ENCODE assay signal across 10 cellular contexts in genomic region chr2:190409616-190410015, GRCh38. TPM values are rescaled to one million over a fixed set of nuclear protein-coding genes. Genes with fewer than 3 reads are reported as not detected.
DNase-seq lines count a peak whose midpoint lies in the region; ATAC-seq and TF ChIP-seq lines count a peak whose summit lies in the region.
"Had no signal": no experiment of that assay in that cellular context is flagged by ENCODE, and none has a peak within 500 bp of the region (broad histone marks: within the 10 kb centered on the region; RNA-seq: fewer than 3 reads in every experiment).

No MANE protein-coding gene starts in this region.

- H3K36me3 ChIP-seq in MM.1S (replicated peaks; ENCODE audit: insufficient read depth, low read length) (no peaks in the 10 kb centered on the region), osteoblast (ENCODE audit: insufficient read depth, low read length) (no peaks in the 10 kb centered on the region), Peyer's patch (no peaks in the 10 kb centered on the region)

- H3K9me3 Mint-ChIP-seq in central memory CD8-positive, alpha-beta T cell, result no peaks in the 10 kb centered on the region

- H3K79me2 ChIP-seq in MM.1S (ENCODE audit: low read length) (peaks cover 37% of the 10 kb centered on the region), osteoblast (ENCODE audit: insufficient read depth, low read length) (no peaks in the 10 kb centered on the region)

- H3K4me3 ChIP-seq in MM.1S (ENCODE audit: low read length), result peak overlapping the region; percentile 91; the same call in 1 of the 2 replicates
- H3K4me3 ChIP-seq in osteoblast (ENCODE audit: insufficient read depth, low read length), result no peak overlapping the region
- peak overlapping the region in 2 of 4 donors; percentile 91 to 98 for H3K4me3 ChIP-seq in Peyer's patch

- H2AFZ ChIP-seq in MM.1S (ENCODE audit: low read length) (no peak overlapping the region), osteoblast (ENCODE audit: low read length) (no peak overlapping the region)

- H3K9ac ChIP-seq in MM.1S (ENCODE audit: low read length), result peak overlapping the region; percentile 79; the same call in 1 of the 2 replicates

- no peaks in the 10 kb centered on the region for H3K9me3 ChIP-seq in MM.1S (replicated peaks; ENCODE audit: insufficient read depth, low read length)
- H3K9me3 ChIP-seq in osteoblast (ENCODE audit: low read depth, low read length), result no peaks in the 10 kb centered on the region
- no peaks in the 10 kb centered on the region for H3K9me3 ChIP-seq in Peyer's patch

- peak overlapping the region; percentile 93 for H3K4me2 ChIP-seq in MM.1S (ENCODE audit: low read depth, low read length)
- no peak overlapping the region for H3K4me2 ChIP-seq in osteoblast (ENCODE audit: insufficient read depth, low read length)

- H3K4me3 Mint-ChIP-seq in central memory CD8-positive, alpha-beta T cell, result peak overlapping the region; percentile 80

- no peaks in the 10 kb centered on the region for H3F3A ChIP-seq in MM.1S (ENCODE audit: insufficient read depth, low read length)

- TF ChIP-seq CTCF in MM.1S (IDR thresholded peaks at IDR 0.05; ENCODE audit: low read length), result no peak
- no peak for TF ChIP-seq CTCF in osteoblast (IDR thresholded peaks at IDR 0.05; ENCODE audit: extremely low read depth, low read depth, low read length)
- TF ChIP-seq CTCF in Peyer's patch (IDR thresholded peaks at IDR 0.05), result no peak

- peaks cover 30% of the 10 kb centered on the region for H3K36me3 Mint-ChIP-seq in central memory CD8-positive, alpha-beta T cell (ENCODE audit: insufficient read depth)

- H3K9me2 ChIP-seq in MM.1S (replicated peaks; ENCODE audit: insufficient read depth, low read length), result no peaks in the 10 kb centered on the region

- H3K27ac Mint-ChIP-seq in central memory CD8-positive, alpha-beta T cell (ENCODE audit: low read depth), result peak overlapping the region; percentile 86

- no peaks in the 10 kb centered on the region for H3K27me3 Mint-ChIP-seq in central memory CD8-positive, alpha-beta T cell

- no peaks in the 10 kb centered on the region for H4K20me1 ChIP-seq in MM.1S (ENCODE audit: insufficient read depth, low read length)
- H4K20me1 ChIP-seq in osteoblast (ENCODE audit: insufficient read depth, low read length), result no peaks in the 10 kb centered on the region

- no peak for TF ChIP-seq POLR2A in Peyer's patch (IDR thresholded peaks at IDR 0.05)

- H3K27ac ChIP-seq in MM.1S (ENCODE audit: low read length), result no peak overlapping the region
- no peak overlapping the region for H3K27ac ChIP-seq in osteoblast (ENCODE audit: low read depth, low read length)
- H3K27ac ChIP-seq in Peyer's patch, result peak overlapping the region in 1 of 4 donors; percentile 99

- H3K4me1 Mint-ChIP-seq in central memory CD8-positive, alpha-beta T cell, result peaks cover 44% of the 10 kb centered on the region

- DNase-seq in DMS79 treated with DMSO at 0.1 percent for 48 hours (lab: John Stamatoyannopoulos, UW) (peak; percentile 41), DMS79 (lab: John Stamatoyannopoulos, UW) (no peak), MM.1S (no peak), osteoblast (ENCODE audit: insufficient read length, low spot score, missing footprints) (peak; percentile 47), amniotic stem cell (lab: John Stamatoyannopoulos, UW) (no peak), Peyer's patch (no peak)
- no peak for DNase-seq in central memory CD8-positive, alpha-beta T cell (ENCODE audit: low spot score in 2 of 2)
- DNase-seq: activated effector memory CD4-positive, alpha-beta T cell treated with Interleukin-2 at 50 U/mL for 16 hours; stimulated activated CD4-positive, alpha-beta T cell treated with anti-CD3 and anti-CD28 coated beads, Interleukin-4, amount 100 ng/mL, for 1 hour had no signal

- H3K27me3 ChIP-seq in MM.1S (replicated peaks; ENCODE audit: insufficient read depth, low read length), result no peaks in the 10 kb centered on the region
- H3K27me3 ChIP-seq in osteoblast (ENCODE audit: insufficient read depth, low read length), result peaks cover 18% of the 10 kb centered on the region
- no peaks in the 10 kb centered on the region for H3K27me3 ChIP-seq in Peyer's patch

- no peak for ATAC-seq in central memory CD8-positive, alpha-beta T cell (replicated peaks; ENCODE audit: extremely low read depth, poor library complexity, severe bottlenecking)
- no peak for ATAC-seq in GM19328 (IDR thresholded peaks at IDR 0.05; ENCODE audit: unreplicated experiment)

- H3K4me1 ChIP-seq in MM.1S (ENCODE audit: low read length) (peaks cover 11% of the 10 kb centered on the region; the same call in 1 of the 2 replicates), osteoblast (ENCODE audit: insufficient read depth, low read length) (peaks cover 3% of the 10 kb centered on the region), Peyer's patch (peaks cover 0 to 30% (median 4%) of the 10 kb centered on the region in 4 donors)

RNA-seq across cellular contexts. Expression of gene MFSD6, which starts 1.5 kb away (rescaled TPM):
- total RNA-seq in osteoblast (11.2 and 13.6 TPM in 2 replicates), Peyer's patch (100 to 1,000 TPM in 3 of 4 donors, 10 to 100 TPM in 1; 40.4 to 184 (median 119) TPM)

Comparison
In these comparisons a context has a peak if more than half of its experiments do, and no peak if none do; other contexts are left out.
1. DNase-seq: peak in DMS79 treated with DMSO at 0.1 percent for 48 hours (single experiment) and osteoblast (single experiment); none in DMS79 (single experiment), MM.1S (single experiment), central memory CD8-positive, alpha-beta T cell (0 of 2), amniotic stem cell (single experiment) and Peyer's patch (0 of 3).